ENCODE assay signal across 28 cellular contexts in the genomic region with DNA sequence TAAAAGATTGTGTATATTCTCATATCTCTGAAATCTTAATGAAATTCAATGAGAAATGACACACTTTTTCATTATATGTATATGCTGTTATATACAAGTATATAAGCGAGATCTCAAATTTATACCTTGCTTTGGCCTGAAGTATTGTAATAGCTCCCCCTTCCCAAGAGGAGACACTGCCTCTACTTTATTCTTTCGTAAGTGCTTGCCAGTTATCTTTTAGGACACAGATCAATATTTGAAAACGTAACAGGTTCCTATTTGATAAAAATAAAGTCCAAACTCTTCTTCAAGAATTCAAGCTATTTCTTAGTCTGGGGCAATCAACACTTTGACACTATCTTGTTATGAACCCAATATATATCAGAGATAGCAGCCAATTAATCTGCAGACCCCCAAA.
"Had no signal": no experiment of that assay in that cellular context is flagged by ENCODE, and none has a peak within 500 bp of the region (broad histone marks: within the 10 kb centered on the region; RNA-seq: fewer than 3 reads in every experiment).

No MANE protein-coding gene starts in this region.

- H3K9me3 Mint-ChIP-seq: activated T-cell treated with anti-CD3 and anti-CD28 coated beads, Interleukin-2, amount 50 U/mL, for 4 hours; activated T-helper 2 cell treated with anti-CD3 and anti-CD28 coated beads, Interferon-gamma antibody, Interleukin-2, Interleukin-4, amounts not matched to agents 10 μg/mL and 5 μg/mL and 100 μg/mL, durations not matched to agents 14 hours and 24 hours and 36 hours; stimulated activated naive CD8-positive, alpha-beta T cell treated with anti-CD3 and anti-CD28 coated beads, Interleukin-15, Interleukin-2, amounts not matched to agents 100 ng/mL and 50 ng/mL, for 24 hours had no signal

- H3K4me3 Mint-ChIP-seq: activated naive CD8-positive, alpha-beta T cell; activated T-cell treated with anti-CD3 and anti-CD28 coated beads, Interleukin-2, amount 50 U/mL, for 4 hours; stimulated activated naive CD8-positive, alpha-beta T cell treated with anti-CD3 and anti-CD28 coated beads, Interleukin-15, Interleukin-2, amounts not matched to agents 100 ng/mL and 50 ng/mL, for 24 hours had no signal

- DNase-seq: activated CD4-positive, alpha-beta T cell treated with anti-CD3 and anti-CD28 coated beads for 1 hour; activated CD4-positive, alpha-beta T cell treated with anti-CD3 and anti-CD28 coated beads, Interleukin-2, amount 50 U/mL, for 1 hour; activated CD8-positive, alpha-beta memory T cell treated with anti-CD3 and anti-CD28 coated beads, Interleukin-2, amount 50 U/mL, for 4 hours; activated naive CD4-positive, alpha-beta T cell; activated T-cell treated with anti-CD3 and anti-CD28 coated beads, Interleukin-2, amount 50 U/mL, for 4 hours; adrenal gland; central memory CD4-positive, alpha-beta T cell; colonic mucosa; heart left ventricle; islet precursor cell; left colon; lower lobe of right lung; naive thymus-derived CD4-positive, alpha-beta T cell; pancreas; psoas muscle; stimulated activated CD4-positive, alpha-beta T cell treated with anti-CD3 and anti-CD28 coated beads, Interleukin-12 subunit alpha, Interleukin-12 subunit beta, amount 100 ng/mL, for 4 hours; stimulated activated CD4-positive, alpha-beta T cell treated with anti-CD3 and anti-CD28 coated beads, Interleukin-4, amount 100 ng/mL, for 4 hours; substantia nigra; thyroid gland; upper lobe of right lung; WERI-Rb-1 had no signal

- H3K36me3 ChIP-seq: adrenal gland, ascending aorta, colonic mucosa, heart left ventricle, lower lobe of right lung, neutrophil, pancreas, right atrium auricular region, thyroid gland, upper lobe of right lung, WERI-Rb-1 had no signal

- FAIRE-seq: pancreas had no signal

- H3K9me3 ChIP-seq: adrenal gland, ascending aorta, colonic mucosa, heart left ventricle, lower lobe of right lung, neutrophil, pancreas, psoas muscle, right atrium auricular region, thyroid gland, upper lobe of right lung had no signal

- H3K4me1 ChIP-seq: colonic mucosa had no signal

- H3K27ac Mint-ChIP-seq: activated T-helper 2 cell treated with anti-CD3 and anti-CD28 coated beads, Interferon-gamma antibody, Interleukin-2, Interleukin-4, amounts not matched to agents 10 μg/mL and 5 μg/mL and 100 μg/mL, durations not matched to agents 14 hours and 24 hours and 36 hours; stimulated activated naive CD8-positive, alpha-beta T cell treated with anti-CD3 and anti-CD28 coated beads, Interleukin-15, Interleukin-2, amounts not matched to agents 100 ng/mL and 50 ng/mL, for 24 hours had no signal

- H3K27me3 Mint-ChIP-seq: activated naive CD8-positive, alpha-beta T cell; naive thymus-derived CD4-positive, alpha-beta T cell; stimulated activated naive CD8-positive, alpha-beta T cell treated with anti-CD3 and anti-CD28 coated beads, Interleukin-15, Interleukin-2, amounts not matched to agents 100 ng/mL and 50 ng/mL, for 24 hours had no signal

- ATAC-seq: activated T-cell treated with anti-CD3 and anti-CD28 coated beads, Interleukin-2, amount 50 U/mL, for 4 hours; heart left ventricle; left colon; lower lobe of right lung; naive thymus-derived CD4-positive, alpha-beta T cell; pancreas; psoas muscle; upper lobe of right lung had no signal

- H3K4me3 ChIP-seq: adrenal gland, ascending aorta, colonic mucosa, heart left ventricle, lower lobe of right lung, pancreas, psoas muscle, right atrium auricular region, thyroid gland, upper lobe of right lung had no signal

- H3K27ac ChIP-seq: adrenal gland, ascending aorta, colonic mucosa, epithelial cell of prostate, heart left ventricle, lower lobe of right lung, neutrophil, psoas muscle, right atrium auricular region, thyroid gland, upper lobe of right lung, WERI-Rb-1 had no signal

- H3K27me3 ChIP-seq: adrenal gland, ascending aorta, colonic mucosa, heart left ventricle, neutrophil, pancreas, right atrium auricular region, thyroid gland, upper lobe of right lung had no signal
